In genomic region chr5:139650689-139651501, GRCh38 we compare ENCODE assay signal across 1 cellular context.
TF ChIP-seq lines count a peak whose summit lies in the region.

No MANE protein-coding gene starts in this region.

TF ChIP-seq in H1, 55 proteins besides CTCF, POLR2A, EP300 and RAD21 (continued from another document):
- peak; percentile 49 for TF ChIP-seq USF2 (IDR thresholded peaks at IDR 0.05; ENCODE audit: low read length)
- TF ChIP-seq FOSL1 (IDR thresholded peaks at IDR 0.05; ENCODE audit: insufficient read depth, low read depth, low read length): no peak
- TF ChIP-seq TEAD4 (IDR thresholded peaks at IDR 0.05; ENCODE audit: low read depth, low read length): peak; percentile 78; the same call in 1 of the 2 replicates
- 0 out of 2 replicates have a peak, but pooled peaks have one; percentile 8 for TF ChIP-seq PHF8 (conservative IDR thresholded peaks at IDR 0.05; ENCODE audit: low read depth, low read length)
- 0 out of 2 replicates have a peak, but pooled peaks have one; percentile 58 for TF ChIP-seq ATF2 (IDR thresholded peaks at IDR 0.05; ENCODE audit: low read length)
